In genomic region chr6:63923139-63923739, GRCh38 we compare ENCODE assay signal across 8 cellular contexts.
DNase-seq lines count a peak whose midpoint lies in the region; ATAC-seq, FAIRE-seq and TF ChIP-seq lines count a peak whose summit lies in the region.

No MANE protein-coding gene starts in this region.

- H3K27ac ChIP-seq in esophagus squamous epithelium = no peak overlapping the region
- H3K27ac ChIP-seq in prostate gland = no peak overlapping the region

- no peak for DNase-seq in D721Med (ENCODE audit: insufficient read length, low spot score)
- DNase-seq in OCI-M1 (lab: John Stamatoyannopoulos, UW) = peak; percentile 73
- no peak for DNase-seq in esophagus squamous epithelium (lab: John Stamatoyannopoulos, UW)
- no peak for DNase-seq in prostate gland (ENCODE audit: low spot score)
- no peak for DNase-seq in activated CD4-positive, alpha-beta T cell treated with anti-CD3 and anti-CD28 coated beads, Interleukin-2, amount 50 U/mL, for 1 hour
- DNase-seq in 8988T = no peak

- H3K4me3 ChIP-seq in esophagus squamous epithelium = no peak overlapping the region
- no peak overlapping the region for H3K4me3 ChIP-seq in prostate gland

- intact Hi-C loops in esophagus squamous epithelium (cut with DNase I) = loop anchor here (10.0 kb wide), 1 partner anchor 402 kb away; no protein-coding TSS in a partner anchor
- intact Hi-C loops in prostate gland (cut with DNase I) = no loop called here

- H3K9me3 ChIP-seq in esophagus squamous epithelium = no peaks in the 10 kb centered on the region
- no peaks in the 10 kb centered on the region for H3K9me3 ChIP-seq in prostate gland

- FAIRE-seq in D721Med (lab: Jason Lieb, UNC) = peak; percentile 78

- TF ChIP-seq POLR2A in esophagus squamous epithelium (IDR thresholded peaks at IDR 0.05) (no peak), prostate gland (IDR thresholded peaks at IDR 0.05) (no peak)

- H3K4me1 ChIP-seq in esophagus squamous epithelium (no peaks in the 10 kb centered on the region), prostate gland (replicated peaks) (no peaks in the 10 kb centered on the region)

- no peaks in the 10 kb centered on the region for H3K27me3 ChIP-seq in esophagus squamous epithelium
- no peaks in the 10 kb centered on the region for H3K27me3 ChIP-seq in prostate gland (replicated peaks; ENCODE audit: insufficient read depth)

- no peaks in the 10 kb centered on the region for H3K36me3 ChIP-seq in esophagus squamous epithelium
- H3K36me3 ChIP-seq in prostate gland = no peaks in the 10 kb centered on the region

- ATAC-seq in GM19372 (IDR thresholded peaks at IDR 0.05; ENCODE audit: low read depth, unreplicated experiment) (peak; percentile 90), HG03432 (IDR thresholded peaks at IDR 0.05; ENCODE audit: unreplicated experiment) (peak; percentile 84)

- 10 to 15% methylated on average over 6 of the region's 6 CpGs for WGBS in esophagus squamous epithelium, 2 donors
- WGBS in prostate gland = 15% methylated on average over 6 of the region's 6 CpGs

- TF ChIP-seq CTCF in D721Med (IDR thresholded peaks at IDR 0.05; ENCODE audit: insufficient read depth, missing control alignments) (peak; percentile 70), esophagus squamous epithelium (IDR thresholded peaks at IDR 0.05) (peak in 5 of 6 experiments; percentile 35 to 66 (median 52)), prostate gland (IDR thresholded peaks at IDR 0.05) (peak in 3 of 4 experiments; percentile 40 to 61 (median 43))
